ENCODE assay signal across 8 cellular contexts in the genomic region with DNA sequence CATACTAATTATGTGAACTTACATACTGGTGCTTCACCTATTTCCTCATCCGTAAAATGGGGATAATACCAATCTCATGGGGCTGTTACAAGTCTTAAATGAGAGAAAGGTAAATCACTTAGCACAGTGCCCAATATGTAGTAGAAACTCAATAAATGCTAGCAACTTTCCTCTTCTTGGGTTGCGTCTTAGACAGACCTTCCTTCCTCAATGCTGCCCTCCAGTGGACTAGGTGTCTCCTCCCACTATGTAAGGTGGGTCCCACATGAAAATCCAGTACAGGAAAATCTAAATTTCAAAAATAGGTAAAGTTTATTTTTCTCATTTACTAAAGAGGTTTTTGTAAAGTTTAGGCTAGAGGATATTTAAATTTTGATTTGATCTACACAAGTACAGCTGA. TPM values are rescaled to one million over a fixed set of nuclear protein-coding genes. Genes with fewer than 3 reads are reported as not detected.
DNase-seq lines count a peak whose midpoint lies in the region; ATAC-seq and TF ChIP-seq lines count a peak whose summit lies in the region.

No MANE protein-coding gene starts in this region.

- H3K9me3 ChIP-seq in HEK293 (ENCODE audit: control insufficient read depth, insufficient read depth, low read depth, low read length) = no peaks in the 10 kb centered on the region
- no peaks in the 10 kb centered on the region for H3K9me3 ChIP-seq in Panc1 (ENCODE audit: control insufficient read depth, insufficient read depth, low read depth, low read length)
- no peaks in the 10 kb centered on the region for H3K9me3 ChIP-seq in suprapubic skin

- no peaks in the 10 kb centered on the region for H3K9me3 Mint-ChIP-seq in activated naive CD4-positive, alpha-beta T cell treated with anti-CD3 and anti-CD28 coated beads, Interleukin-2, amount 50 U/mL, for 72 hours
- no peaks in the 10 kb centered on the region for H3K9me3 Mint-ChIP-seq in stimulated activated naive CD8-positive, alpha-beta T cell treated with anti-CD3 and anti-CD28 coated beads, Interleukin-15, Interleukin-2, amounts not matched to agents 100 ng/mL and 50 ng/mL, for 24 hours

- TF ChIP-seq POLR2A in suprapubic skin (IDR thresholded peaks at IDR 0.05) = no peak

- POLR2A ChIA-PET in HEK293 (lab: Yijun Ruan, JAX) = no interaction called here
- POLR2A ChIA-PET in Panc1 (lab: Charles Lee) = no interaction called here

- TF ChIP-seq CTCF in HEK293 (tag by site-specific recombination; IDR thresholded peaks at IDR 0.05) (0 out of 2 replicates have a peak, but pooled peaks have one; percentile 24), Panc1 (IDR thresholded peaks at IDR 0.05) (peak; percentile 74), kidney epithelial cell (IDR thresholded peaks at IDR 0.05; ENCODE audit: insufficient read depth, low read length, poor library complexity, severe bottlenecking) (peak; percentile 50), suprapubic skin (IDR thresholded peaks at IDR 0.05) (peak in 1 of 2 donors; percentile 32)

- intact Hi-C loops in Panc1 (cut with micrococcal nuclease; ENCODE audit: unreplicated experiment) = loop anchor here (2.0 kb wide), 1 partner anchor 218 kb away; no protein-coding TSS in a partner anchor

- H3K4me3 ChIP-seq in HEK293 (ENCODE audit: low read depth, low read length) (no peak overlapping the region), Panc1 (ENCODE audit: low read depth in 2 of 2, low read length in 2 of 2) (no peak overlapping the region), kidney epithelial cell (ENCODE audit: low read depth, low read length) (no peak overlapping the region), suprapubic skin (no peak overlapping the region)

- H3K27me3 Mint-ChIP-seq in stimulated activated naive CD8-positive, alpha-beta T cell treated with anti-CD3 and anti-CD28 coated beads, Interleukin-15, Interleukin-2, amounts not matched to agents 100 ng/mL and 50 ng/mL, for 24 hours = no peaks in the 10 kb centered on the region

- no peaks in the 10 kb centered on the region for H3K36me3 Mint-ChIP-seq in activated naive CD4-positive, alpha-beta T cell treated with anti-CD3 and anti-CD28 coated beads, Interleukin-2, amount 50 U/mL, for 72 hours
- H3K36me3 Mint-ChIP-seq in stimulated activated naive CD8-positive, alpha-beta T cell treated with anti-CD3 and anti-CD28 coated beads, Interleukin-15, Interleukin-2, amounts not matched to agents 100 ng/mL and 50 ng/mL, for 24 hours (ENCODE audit: low read depth) = peaks cover 5% of the 10 kb centered on the region

- 52% methylated on average over 2 of the region's 2 CpGs for whole genome bisulfite sequencing in suprapubic skin

- no peak overlapping the region for H3K27ac Mint-ChIP-seq in activated naive CD4-positive, alpha-beta T cell treated with anti-CD3 and anti-CD28 coated beads, Interleukin-2, amount 50 U/mL, for 72 hours
- peak overlapping the region; percentile 82 for H3K27ac Mint-ChIP-seq in stimulated activated naive CD8-positive, alpha-beta T cell treated with anti-CD3 and anti-CD28 coated beads, Interleukin-15, Interleukin-2, amounts not matched to agents 100 ng/mL and 50 ng/mL, for 24 hours

- H3K4me1 ChIP-seq in HEK293 (ENCODE audit: control insufficient read depth, insufficient read depth, low read length) (no peaks in the 10 kb centered on the region), Panc1 (ENCODE audit: control insufficient read depth, insufficient read depth, low read length) (no peaks in the 10 kb centered on the region), suprapubic skin (no peaks in the 10 kb centered on the region)

- peaks cover 14% of the 10 kb centered on the region for H3K4me1 Mint-ChIP-seq in stimulated activated naive CD8-positive, alpha-beta T cell treated with anti-CD3 and anti-CD28 coated beads, Interleukin-15, Interleukin-2, amounts not matched to agents 100 ng/mL and 50 ng/mL, for 24 hours (ENCODE audit: low read depth)

- CTCF ChIA-PET in HEK293 (lab: Yijun Ruan, JAX) = interaction anchor here (0.6 to 3.0 kb wide), 24 partner anchors 9 to 811 kb away, joined by 3 to 15 read pairs (median 4); no protein-coding TSS in a partner anchor
- CTCF ChIA-PET in Panc1 (lab: Charles Lee) = interaction anchor here (0.6 to 1.1 kb wide), 5 partner anchors 33 to 219 kb away, joined by 3 to 7 read pairs (median 4); no protein-coding TSS in a partner anchor

- H3K27ac ChIP-seq in HEK293 (ENCODE audit: extremely low read depth, low read depth, low read length) (no peak overlapping the region), Panc1 (ENCODE audit: low read length) (no peak overlapping the region), suprapubic skin (no peak overlapping the region)

- in situ Hi-C loops in Panc1 (cut with HindIII; ENCODE audit: low pct_unique_long_range_greater_than_20kb, low sequenced_read_pairs) = no loop called here

- H3K36me3 ChIP-seq in HEK293 (ENCODE audit: control insufficient read depth in 2 of 2, insufficient read depth in 1 of 2, low read length in 2 of 2) (peaks cover 9 to 14% of the 10 kb centered on the region in 2 experiments), Panc1 (ENCODE audit: control insufficient read depth, insufficient read depth, low read length) (peaks cover 3% of the 10 kb centered on the region), kidney epithelial cell (ENCODE audit: control insufficient read depth, insufficient read depth, low read length) (no peaks in the 10 kb centered on the region), suprapubic skin (peaks cover 5% of the 10 kb centered on the region)

- H3K27me3 ChIP-seq in Panc1 (ENCODE audit: control insufficient read depth, insufficient read depth, low read length) (no peaks in the 10 kb centered on the region), kidney epithelial cell (ENCODE audit: control insufficient read depth, insufficient read depth, low read length) (no peaks in the 10 kb centered on the region), suprapubic skin (no peaks in the 10 kb centered on the region)

- H3K4me3 Mint-ChIP-seq in stimulated activated naive CD8-positive, alpha-beta T cell treated with anti-CD3 and anti-CD28 coated beads, Interleukin-15, Interleukin-2, amounts not matched to agents 100 ng/mL and 50 ng/mL, for 24 hours = no peak overlapping the region

- no peak for TF ChIP-seq EP300 in suprapubic skin (IDR thresholded peaks at IDR 0.05)

- ATAC-seq in Panc1 = peak; percentile 94
- peak; percentile 65 to 73 for ATAC-seq in activated naive CD4-positive, alpha-beta T cell treated with anti-CD3 and anti-CD28 coated beads, Interleukin-2, amount 50 U/mL, for 72 hours

- TSS peak; percentile 54 for BruUV-seq in Panc1 (replicated peaks; lab: Mats Ljungman, UMichigan)

- DNase-seq in NCI-H1105 treated with DMSO at 0.1 percent for 48 hours (lab: John Stamatoyannopoulos, UW) (peak; percentile 4), NCI-H1105 (lab: John Stamatoyannopoulos, UW) (no peak), Panc1 (ENCODE audit: low read depth, low spot score) (no peak), kidney epithelial cell (ENCODE audit: low read depth) (no peak), suprapubic skin (ENCODE audit: low spot score in 2 of 2) (no peak)
- peak in 1 of 2 donors; percentile 19 for DNase-seq in activated naive CD4-positive, alpha-beta T cell treated with anti-CD3 and anti-CD28 coated beads, Interleukin-2, amount 50 U/mL, for 72 hours (ENCODE audit: low spot score in 2 of 2)

TF ChIP-seq in HEK293, 187 proteins besides CTCF, POLR2A, EP300 and RAD21 (continues in another document):
- TF ChIP-seq ZNF280C (tag by site-specific recombination; IDR thresholded peaks at IDR 0.05) = no peak
- TF ChIP-seq, protein P1, sequence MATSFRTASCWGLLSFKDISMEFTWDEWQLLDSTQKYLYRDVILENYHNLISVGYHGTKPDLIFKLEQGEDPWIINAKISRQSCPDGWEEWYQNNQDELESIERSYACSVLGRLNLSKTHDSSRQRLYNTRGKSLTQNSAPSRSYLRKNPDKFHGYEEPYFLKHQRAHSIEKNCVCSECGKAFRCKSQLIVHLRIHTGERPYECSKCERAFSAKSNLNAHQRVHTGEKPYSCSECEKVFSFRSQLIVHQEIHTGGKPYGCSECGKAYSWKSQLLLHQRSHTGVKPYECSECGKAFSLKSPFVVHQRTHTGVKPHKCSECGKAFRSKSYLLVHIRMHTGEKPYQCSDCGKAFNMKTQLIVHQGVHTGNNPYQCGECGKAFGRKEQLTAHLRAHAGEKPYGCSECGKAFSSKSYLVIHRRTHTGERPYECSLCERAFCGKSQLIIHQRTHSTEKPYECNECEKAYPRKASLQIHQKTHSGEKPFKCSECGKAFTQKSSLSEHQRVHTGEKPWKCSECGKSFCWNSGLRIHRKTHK (tag by site-specific recombination; IDR thresholded peaks at IDR 0.05) = no peak
- no peak for TF ChIP-seq ZSCAN16 (tag by site-specific recombination; IDR thresholded peaks at IDR 0.05)
- no peak for TF ChIP-seq HOXA7 (CRISPR knock-in tag; IDR thresholded peaks at IDR 0.05; ENCODE audit: borderline replicate concordance)
- TF ChIP-seq ZNF76 (tag by site-specific recombination; IDR thresholded peaks at IDR 0.05; ENCODE audit: borderline replicate concordance, low read depth) = no peak

RNA-seq across cellular contexts. Expression of gene ZDHHC9, which starts 20.6 kb away (rescaled TPM):
- total RNA-seq in Panc1 (2021; ENCODE audit: unreplicated experiment) = 57.2 TPM
- 37.8 TPM for polyA plus RNA-seq in Panc1 (2012; ENCODE audit: insufficient read length)
- 10 to 100 TPM in 1 of 2 donors, 1 to 10 TPM in 1; 5.8 to 18.5 TPM for total RNA-seq in activated naive CD4-positive, alpha-beta T cell treated with anti-CD3 and anti-CD28 coated beads, Interleukin-2, amount 50 U/mL, for 72 hours
- 31.6 and 31.7 TPM in 2 replicates for total RNA-seq in kidney epithelial cell
- 10 to 100 TPM; 32.5 to 60.1 (median 41.6) TPM for total RNA-seq in suprapubic skin

RNA-seq across cellular contexts. Expression of gene SASH3, which starts 43.4 kb away (rescaled TPM):
- total RNA-seq in Panc1 (2021; ENCODE audit: unreplicated experiment) (0.33 TPM), kidney epithelial cell (not detected in 2 replicates), suprapubic skin (1 to 10 TPM in 3 of 4 donors, under 1 TPM in 1; 0.34 to 3.3 (median 1.7) TPM)
- polyA plus RNA-seq in Panc1 (2012; ENCODE audit: insufficient read length) = not detected
- total RNA-seq in activated naive CD4-positive, alpha-beta T cell treated with anti-CD3 and anti-CD28 coated beads, Interleukin-2, amount 50 U/mL, for 72 hours = 100 to 1,000 TPM in 1 of 2 donors, 10 to 100 TPM in 1; 82.7 to 114 TPM

Comparison
In these comparisons a context has a peak if more than half of its experiments do, and no peak if none do; other contexts are left out.
1. RNA of gene SASH3, which starts 43.4 kb away (total RNA-seq): 82.7 to 114 TPM in activated naive CD4-positive, alpha-beta T cell treated with anti-CD3 and anti-CD28 coated beads, Interleukin-2, amount 50 U/mL, for 72 hours; 0.34 to 3.3 TPM in suprapubic skin, 0.33 TPM in Panc1 (single experiment) and not detected in kidney epithelial cell; every median in the first group is over 10 times any median in the second.